In genomic region chr17:52106638-52107261, GRCh38 we compare ENCODE assay signal across 8 cellular contexts. TPM values are rescaled to one million over a fixed set of nuclear protein-coding genes. Genes with fewer than 3 reads are reported as not detected.
DNase-seq lines count a peak whose midpoint lies in the region; ATAC-seq, FAIRE-seq and TF ChIP-seq lines count a peak whose summit lies in the region.

No MANE protein-coding gene starts in this region.

- in situ Hi-C loops in Panc1 (cut with HindIII; ENCODE audit: low pct_unique_long_range_greater_than_20kb, low sequenced_read_pairs): no loop called here
- in situ Hi-C loops in K562 (cut with MboI): no loop called here

- H3K27me3 ChIP-seq in Panc1 (ENCODE audit: control insufficient read depth, insufficient read depth, low read length) (no peaks in the 10 kb centered on the region), K562 (ENCODE audit: control insufficient read depth in 2 of 2, insufficient read depth in 2 of 2, low read length in 2 of 2) (no peaks in the 10 kb centered on the region)

- TF ChIP-seq EP300 in K562 (IDR thresholded peaks at IDR 0.05; ENCODE audit: low read length): no peak

- H3K9ac ChIP-seq in K562 (ENCODE audit: insufficient read depth in 1 of 2, low read depth in 2 of 2, low read length in 2 of 2): no peak overlapping the region

- H3K4me3 ChIP-seq in Panc1 (ENCODE audit: low read depth in 2 of 2, low read length in 2 of 2) (no peak overlapping the region), K562 (no peak overlapping the region)

- 1% methylated on average over 7 of the region's 7 CpGs for WGBS in K562 (ENCODE audit: insufficient coverage, low coverage, missing lambda C conversion rate)

- FAIRE-seq in K562 (lab: Jason Lieb, UNC): no peak

- H3K4me1 ChIP-seq in Panc1 (ENCODE audit: control insufficient read depth, insufficient read depth, low read length) (no peaks in the 10 kb centered on the region), K562 (replicated peaks in 1 of 2; ENCODE audit: control insufficient read depth in 2 of 2, insufficient read depth in 2 of 2, low read length in 2 of 2) (no peaks in the 10 kb centered on the region)

- ATAC-seq in HG03354 (IDR thresholded peaks at IDR 0.05; ENCODE audit: poor library complexity, severe bottlenecking, unreplicated experiment) (peak; percentile 61), Panc1 (no peak), K562 (no peak)

- peak; percentile 59 for DNase-seq in activated CD8-positive, alpha-beta memory T cell treated with anti-CD3 and anti-CD28 coated beads, Interleukin-2, amount 50 U/mL, for 48 hours
- no peak for DNase-seq in activated CD8-positive, alpha-beta memory T cell treated with anti-CD3 and anti-CD28 coated beads, Interleukin-2, amount 50 U/mL, for 4 hours
- DNase-seq in Panc1 (ENCODE audit: low read depth, low spot score) (peak; percentile 13), K562 (ENCODE audit: extremely low read depth in 1 of 4, low spot score in 3 of 4) (peak; percentile 34 to 43 (median 41)), left kidney (ENCODE audit: low read depth, low spot score) (peak; percentile 70), ecto neural progenitor cell (ENCODE audit: low spot score) (no peak)
- peak; percentile 66 for DNase-seq in stimulated activated CD8-positive, alpha-beta memory T cell treated with anti-CD3 and anti-CD28 coated beads, Interleukin-4, amount 100 ng/mL, for 48 hours

- CTCF ChIA-PET in Panc1 (lab: Charles Lee): interaction anchor here (1.2 to 1.7 kb wide), 3 partner anchors 340 to 735 kb away, joined by 3 to 7 read pairs (median 4); no protein-coding TSS in a partner anchor
- CTCF ChIA-PET in K562 (lab: Yijun Ruan, JAX; ENCODE audit: low intra/inter-chr PET ratio): no interaction called here

- no peak overlapping the region for H2AFZ ChIP-seq in K562 (ENCODE audit: low read depth, low read length)

- H3K27ac ChIP-seq in Panc1 (ENCODE audit: low read length): no peak overlapping the region
- no peak overlapping the region for H3K27ac ChIP-seq in K562 (ENCODE audit: extremely low read depth, low read depth, low read length)

- H3K79me2 ChIP-seq in K562 (ENCODE audit: control insufficient read depth, insufficient read depth, low read length): no peaks in the 10 kb centered on the region

- no peaks in the 10 kb centered on the region for H4K20me1 ChIP-seq in K562 (replicated peaks; ENCODE audit: control insufficient read depth, insufficient read depth, low read length)

- H3K36me3 ChIP-seq in Panc1 (ENCODE audit: control insufficient read depth, insufficient read depth, low read length) (no peaks in the 10 kb centered on the region), K562 (ENCODE audit: control insufficient read depth, insufficient read depth, low read length) (no peaks in the 10 kb centered on the region)

- TF ChIP-seq RAD21 in K562 (CRISPR knock-in tag; conservative IDR thresholded peaks at IDR 0.05 in 1 of 2, IDR thresholded peaks at IDR 0.05 in 1 of 2): peak; percentile 29 to 62; a peak in 3 of 4 replicates

- TF ChIP-seq CTCF in Panc1 (IDR thresholded peaks at IDR 0.05): peak; percentile 79; the same call in 1 of the 2 replicates
- peak; percentile 28 to 68 (median 57); a peak in 5 of 6 replicates for TF ChIP-seq CTCF in K562 (IDR thresholded peaks at IDR 0.05 in 2 of 3, conservative IDR thresholded peaks at IDR 0.05 in 1 of 3; ENCODE audit: insufficient read depth in 2 of 3, low read depth in 1 of 3, low read length in 3 of 3)

- no peak overlapping the region for H3K4me2 ChIP-seq in K562 (ENCODE audit: insufficient read depth, low read length)

- no peaks in the 10 kb centered on the region for H3K9me3 ChIP-seq in Panc1 (ENCODE audit: control insufficient read depth, insufficient read depth, low read depth, low read length)
- H3K9me3 ChIP-seq in K562 (replicated peaks; ENCODE audit: control insufficient read depth, insufficient read depth, low read depth, low read length): no peaks in the 10 kb centered on the region

- TF ChIP-seq POLR2A in K562 (conservative IDR thresholded peaks at IDR 0.05): no peak

- intact Hi-C loops in Panc1 (cut with micrococcal nuclease; ENCODE audit: unreplicated experiment): loop anchor here (2.0 to 10.0 kb wide), 3 partner anchors 342 to 732 kb away; no protein-coding TSS in a partner anchor
- intact Hi-C loops in K562 (cut with micrococcal nuclease): loop anchor here (1.0 to 10.0 kb wide), 2 partner anchors 342 to 732 kb away; no protein-coding TSS in a partner anchor

- POLR2A ChIA-PET in Panc1 (lab: Charles Lee): no interaction called here
- POLR2A ChIA-PET in K562 (lab: Yijun Ruan, JAX): no interaction called here

- no TSS peak for BruUV-seq in Panc1 (replicated peaks; lab: Mats Ljungman, UMichigan)
- BruUV-seq in K562 (replicated peaks; lab: Mats Ljungman, UMichigan): no TSS peak

- H3K9me1 ChIP-seq in K562 (ENCODE audit: control insufficient read depth, insufficient read depth, low read length): no peaks in the 10 kb centered on the region

TF ChIP-seq in K562, 482 proteins besides CTCF, POLR2A, EP300 and RAD21 (continues in another document):
- TF ChIP-seq, protein P1, sequence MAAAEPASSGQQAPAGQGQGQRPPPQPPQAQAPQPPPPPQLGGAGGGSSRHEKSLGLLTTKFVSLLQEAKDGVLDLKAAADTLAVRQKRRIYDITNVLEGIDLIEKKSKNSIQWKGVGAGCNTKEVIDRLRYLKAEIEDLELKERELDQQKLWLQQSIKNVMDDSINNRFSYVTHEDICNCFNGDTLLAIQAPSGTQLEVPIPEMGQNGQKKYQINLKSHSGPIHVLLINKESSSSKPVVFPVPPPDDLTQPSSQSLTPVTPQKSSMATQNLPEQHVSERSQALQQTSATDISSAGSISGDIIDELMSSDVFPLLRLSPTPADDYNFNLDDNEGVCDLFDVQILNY (CRISPR knock-in tag; IDR thresholded peaks at IDR 0.05): no peak
- no peak for TF ChIP-seq ZNF224 (CRISPR knock-in tag; IDR thresholded peaks at IDR 0.05)
- TF ChIP-seq ZNF507 (tag; conservative IDR thresholded peaks at IDR 0.05): no peak
- TF ChIP-seq GTF3C2 (IDR thresholded peaks at IDR 0.05; ENCODE audit: borderline replicate concordance, extremely low read depth, insufficient read length): no peak
- no peak for TF ChIP-seq TAF15 (IDR thresholded peaks at IDR 0.05; ENCODE audit: low read depth, low read length)
- TF ChIP-seq HEY1 (CRISPR knock-in tag; IDR thresholded peaks at IDR 0.05; ENCODE audit: borderline replicate concordance): no peak
- no peak for TF ChIP-seq ZNF583 (CRISPR knock-in tag; IDR thresholded peaks at IDR 0.05)
- no peak for TF ChIP-seq ATF1 (CRISPR knock-in tag; IDR thresholded peaks at IDR 0.05)
- TF ChIP-seq ATF1 (tag; IDR thresholded peaks at IDR 0.05): no peak
- TF ChIP-seq, protein P2, sequence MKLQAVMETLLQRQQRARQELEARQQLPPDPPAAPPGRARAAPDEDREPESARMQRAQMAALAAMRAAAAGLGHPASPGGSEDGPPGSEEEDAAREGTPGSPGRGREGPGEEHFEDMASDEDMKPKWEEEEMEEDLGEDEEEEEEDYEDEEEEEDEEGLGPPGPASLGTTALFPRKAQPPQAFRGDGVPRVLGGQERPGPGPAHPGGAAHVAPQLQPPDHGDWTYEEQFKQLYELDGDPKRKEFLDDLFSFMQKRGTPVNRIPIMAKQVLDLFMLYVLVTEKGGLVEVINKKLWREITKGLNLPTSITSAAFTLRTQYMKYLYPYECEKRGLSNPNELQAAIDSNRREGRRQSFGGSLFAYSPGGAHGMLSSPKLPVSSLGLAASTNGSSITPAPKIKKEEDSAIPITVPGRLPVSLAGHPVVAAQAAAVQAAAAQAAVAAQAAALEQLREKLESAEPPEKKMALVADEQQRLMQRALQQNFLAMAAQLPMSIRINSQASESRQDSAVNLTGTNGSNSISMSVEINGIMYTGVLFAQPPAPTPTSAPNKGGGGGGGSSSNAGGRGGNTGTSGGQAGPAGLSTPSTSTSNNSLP (IDR thresholded peaks at IDR 0.05; ENCODE audit: borderline replicate concordance, low read depth, low read length): no peak

RNA-seq across cellular contexts. Expression of gene CA10, which starts 51.8 kb away (rescaled TPM):
- total RNA-seq in Panc1 (2021; ENCODE audit: unreplicated experiment): not detected
- polyA plus RNA-seq in Panc1 (2012; ENCODE audit: insufficient read length): not detected
- total RNA-seq in K562 (2011; cell fraction: chromatin; rRNA removed; ENCODE audit: low replicate concordance): not detected in 2 replicates
- not detected in 2 replicates for total RNA-seq in K562 (2011; cell fraction: nucleolus; rRNA removed)
- total RNA-seq in K562 (2011; cell fraction: nucleoplasm; rRNA removed): not detected in 2 replicates
- total RNA-seq in K562 (2014; rRNA removed): not detected in 2 replicates
- not detected in 2 replicates for total RNA-seq in K562 (2014; rRNA removed; fragmentation: Illumina TruSeq; extraction: Trizol)
- not detected in 2 replicates for total RNA-seq in K562 (2015; rRNA removed; fragmentation: Illumina TruSeq; extraction: Trizol)
- total RNA-seq in K562 (2021): not detected in 2 replicates
- polyA plus RNA-seq in K562 (2011; rRNA removed): not detected in 2 replicates
- not detected in 2 replicates for polyA plus RNA-seq in K562 (2011; cell fraction: cytosol; rRNA removed)
- not detected in 2 replicates for polyA plus RNA-seq in K562 (2011; cell fraction: nucleus; rRNA removed)
- not detected in 2 replicates for polyA plus RNA-seq in K562 (2012)
- polyA plus RNA-seq in K562 (2014; fragmentation: Illumina TruSeq; extraction: Trizol): not detected in 2 replicates
- polyA plus RNA-seq in K562 (2014; fragmentation: Nextera tagmentation; extraction: Ambion mirVana): not detected
- not detected in 2 replicates for polyA plus RNA-seq in K562 (2014; rRNA removed)
- not detected in 2 replicates for polyA minus RNA-seq in K562 (2011; rRNA and poly(A)+ RNA removed)
- not detected in 2 replicates for polyA minus RNA-seq in K562 (2011; cell fraction: cytosol; rRNA and poly(A)+ RNA removed)
- not detected in 2 replicates for polyA minus RNA-seq in K562 (2011; cell fraction: nucleus; rRNA and poly(A)+ RNA removed)

Comparison
In these comparisons a context has a peak if more than half of its experiments do, and no peak if none do; other contexts are left out.
1. DNase-seq: peak in activated CD8-positive, alpha-beta memory T cell treated with anti-CD3 and anti-CD28 coated beads, Interleukin-2, amount 50 U/mL, for 48 hours (single experiment), Panc1 (single experiment), K562 (4 of 4), left kidney (single experiment) and stimulated activated CD8-positive, alpha-beta memory T cell treated with anti-CD3 and anti-CD28 coated beads, Interleukin-4, amount 100 ng/mL, for 48 hours (single experiment); none in activated CD8-positive, alpha-beta memory T cell treated with anti-CD3 and anti-CD28 coated beads, Interleukin-2, amount 50 U/mL, for 4 hours (single experiment) and ecto neural progenitor cell (single experiment).